In the genomic region with DNA sequence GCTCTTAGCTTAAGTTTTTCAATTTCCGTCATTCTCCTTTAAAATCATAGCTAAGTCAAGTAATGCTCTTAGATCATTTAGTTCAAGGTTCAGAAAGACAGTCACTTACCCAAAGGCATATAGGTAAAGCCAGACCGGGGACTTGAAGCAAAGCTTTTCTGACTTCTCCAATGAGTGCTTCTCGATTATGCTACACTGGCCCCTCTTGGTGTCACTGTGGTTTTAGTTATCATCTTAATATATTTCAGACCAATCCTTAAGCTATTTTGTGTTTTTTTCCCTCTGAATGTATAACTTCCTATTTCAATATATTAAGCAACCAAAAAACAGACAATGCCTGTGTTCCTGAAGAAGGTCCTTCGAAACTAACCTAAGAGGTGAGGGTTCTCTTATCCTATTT, we compare ENCODE assay signal across 8 cellular contexts. TPM values are rescaled to one million over a fixed set of nuclear protein-coding genes. Genes with fewer than 3 reads are reported as not detected.
DNase-seq lines count a peak whose midpoint lies in the region; ATAC-seq and TF ChIP-seq lines count a peak whose summit lies in the region.

No MANE protein-coding gene starts in this region.

- no peaks in the 10 kb centered on the region for H4K20me1 ChIP-seq in HCT116 (ENCODE audit: insufficient read depth)

- H3K27me3 Mint-ChIP-seq in activated CD4-positive, alpha-beta memory T cell treated with anti-CD3 and anti-CD28 coated beads, Interleukin-2, amount 10 ng/mL, durations not matched to agents 7 days and 5 days = no peaks in the 10 kb centered on the region
- H3K27me3 Mint-ChIP-seq in memory B cell = no peaks in the 10 kb centered on the region

- TF ChIP-seq CTCF in HCT116 (IDR thresholded peaks at IDR 0.05 in 2 of 3, conservative IDR thresholded peaks at IDR 0.05 in 1 of 3; ENCODE audit: borderline replicate concordance in 1 of 3, insufficient read depth in 1 of 3, low read depth in 2 of 3, low read length in 2 of 3) = peak in 2 of 3 experiments; percentile 31; a peak in 3 of 6 replicates

- POLR2A ChIA-PET in HCT116 (lab: Charles Lee) = no interaction called here
- POLR2A ChIA-PET in activated CD4-positive, alpha-beta memory T cell treated with anti-CD3 and anti-CD28 coated beads, Interleukin-2, amount 10 ng/mL, durations not matched to agents 7 days and 5 days (lab: Charles Lee) = interaction anchor here (0.8 to 5.5 kb wide), 14 partner anchors 12 to 470 kb away, joined by 3 to 157 read pairs (median 5); no protein-coding TSS in a partner anchor

- TF ChIP-seq POLR2A in HCT116 (IDR thresholded peaks at IDR 0.05; ENCODE audit: borderline replicate concordance, extremely low read depth, insufficient read depth, insufficient read length) = no peak

- H2AFZ ChIP-seq in HCT116 (ENCODE audit: low read depth, low read length, poor library complexity, severe bottlenecking) = no peak overlapping the region

- H3K9me3 Mint-ChIP-seq in activated CD4-positive, alpha-beta memory T cell treated with anti-CD3 and anti-CD28 coated beads, Interleukin-2, amount 10 ng/mL, durations not matched to agents 7 days and 5 days = no peaks in the 10 kb centered on the region
- no peaks in the 10 kb centered on the region for H3K9me3 Mint-ChIP-seq in memory B cell

- intact Hi-C loops in HCT116 (cut with micrococcal nuclease) = loop anchor here (5.0 to 10.0 kb wide), 3 partner anchors 98 to 355 kb away; no protein-coding TSS in a partner anchor

- BruUV-seq in HCT116 (replicated peaks; lab: Mats Ljungman, UMichigan) = no TSS peak

- H3K4me3 ChIP-seq in HCT116 (replicated peaks in 1 of 2; ENCODE audit: low read depth in 1 of 2, low read length in 2 of 2) = no peak overlapping the region

- H3K36me3 ChIP-seq in HCT116 (ENCODE audit: control insufficient read depth in 1 of 2, insufficient read depth in 2 of 2, low read length in 2 of 2) = no peaks in the 10 kb centered on the region

- H3K36me3 Mint-ChIP-seq in activated CD4-positive, alpha-beta memory T cell treated with anti-CD3 and anti-CD28 coated beads, Interleukin-2, amount 10 ng/mL, durations not matched to agents 7 days and 5 days (ENCODE audit: low read depth) = peaks cover 84% of the 10 kb centered on the region
- H3K36me3 Mint-ChIP-seq in memory B cell = no peaks in the 10 kb centered on the region

- peak; percentile 64 for DNase-seq in CD1c-positive myeloid dendritic cell (ENCODE audit: extremely low spot score)
- no peak for DNase-seq in HCT116 (ENCODE audit: low read depth, low spot score)
- no peak for DNase-seq in activated CD4-positive, alpha-beta memory T cell treated with anti-CD3 and anti-CD28 coated beads, Interleukin-2, amount 10 ng/mL, durations not matched to agents 7 days and 5 days
- DNase-seq in memory B cell (ENCODE audit: low spot score in 2 of 2) = no peak
- DNase-seq in GM19240 (ENCODE audit: insufficient read length, low spot score) = no peak
- DNase-seq in SKM-1 (lab: John Stamatoyannopoulos, UW; ENCODE audit: unreplicated experiment) = no peak
- no peak for DNase-seq in stimulated activated CD4-positive, alpha-beta T cell treated with anti-CD3 and anti-CD28 coated beads, Interleukin-15, amount 100 ng/mL, for 24 hours

- peaks cover 15 to 23% of the 10 kb centered on the region in 2 experiments for H3K4me1 ChIP-seq in HCT116 (ENCODE audit: control insufficient read depth in 1 of 2, insufficient read depth in 2 of 2, low read length in 2 of 2)

- H3K4me1 Mint-ChIP-seq in activated CD4-positive, alpha-beta memory T cell treated with anti-CD3 and anti-CD28 coated beads, Interleukin-2, amount 10 ng/mL, durations not matched to agents 7 days and 5 days = peaks cover 71% of the 10 kb centered on the region
- H3K4me1 Mint-ChIP-seq in memory B cell = peaks cover 42% of the 10 kb centered on the region

- H3K4me2 ChIP-seq in HCT116 (ENCODE audit: low read length) = no peak overlapping the region

- H3K79me2 ChIP-seq in HCT116 (ENCODE audit: insufficient read depth, low read length) = no peaks in the 10 kb centered on the region

- CTCF ChIA-PET in HCT116 (lab: Charles Lee) = interaction anchor here (0.6 to 2.7 kb wide), 8 partner anchors 134 to 658 kb away, joined by 3 to 40 read pairs (median 4); a partner anchor contains a TSS
- CTCF ChIA-PET in activated CD4-positive, alpha-beta memory T cell treated with anti-CD3 and anti-CD28 coated beads, Interleukin-2, amount 10 ng/mL, durations not matched to agents 7 days and 5 days (lab: Charles Lee) = interaction anchor here (0.6 to 5.5 kb wide), 14 partner anchors 9 to 659 kb away, joined by 3 to 56 read pairs (median 4); no protein-coding TSS in a partner anchor

- TF ChIP-seq RAD21 in HCT116 (IDR thresholded peaks at IDR 0.05; ENCODE audit: low read depth) = peak; percentile 63

- H3K27me3 ChIP-seq in HCT116 (ENCODE audit: insufficient read depth, low read length) = no peaks in the 10 kb centered on the region

- ATAC-seq in HCT116 (no peak), memory B cell (ENCODE audit: low read depth) (no peak), HG02981 (IDR thresholded peaks at IDR 0.05; ENCODE audit: unreplicated experiment) (no peak)

- no peaks in the 10 kb centered on the region for H3K9me3 ChIP-seq in HCT116 (ENCODE audit: control insufficient read depth in 1 of 2, insufficient read depth in 1 of 2, low read depth in 1 of 2, low read length in 2 of 2)

- RAD21 ChIA-PET in HCT116 (lab: Charles Lee; ENCODE audit: low non-redundant PET in 1 of 2, low total read pairs in 2 of 2, uncharacterized antibody in 2 of 2, unreplicated experiment in 2 of 2) = interaction anchor here (0.8 to 1.3 kb wide), 3 partner anchors 133 to 245 kb away, joined by 3 to 7 read pairs (median 3); no protein-coding TSS in a partner anchor

- H3K9me2 ChIP-seq in HCT116 (ENCODE audit: insufficient read depth) = no peaks in the 10 kb centered on the region

- H3K9ac ChIP-seq in HCT116 (ENCODE audit: low read length) = no peak overlapping the region

- H3K27ac ChIP-seq in HCT116 (ENCODE audit: low read depth, low read length) = no peak overlapping the region

- H3K4me3 Mint-ChIP-seq in activated CD4-positive, alpha-beta memory T cell treated with anti-CD3 and anti-CD28 coated beads, Interleukin-2, amount 10 ng/mL, durations not matched to agents 7 days and 5 days = peak overlapping the region; percentile 97
- H3K4me3 Mint-ChIP-seq in memory B cell = peak overlapping the region; percentile 51

- peak overlapping the region; percentile 62 for H3K27ac Mint-ChIP-seq in activated CD4-positive, alpha-beta memory T cell treated with anti-CD3 and anti-CD28 coated beads, Interleukin-2, amount 10 ng/mL, durations not matched to agents 7 days and 5 days
- H3K27ac Mint-ChIP-seq in memory B cell = peak overlapping the region; percentile 24

TF ChIP-seq in HCT116, 20 proteins besides CTCF, POLR2A, EP300 and RAD21 (continues in another document):
- TF ChIP-seq, protein P1, sequence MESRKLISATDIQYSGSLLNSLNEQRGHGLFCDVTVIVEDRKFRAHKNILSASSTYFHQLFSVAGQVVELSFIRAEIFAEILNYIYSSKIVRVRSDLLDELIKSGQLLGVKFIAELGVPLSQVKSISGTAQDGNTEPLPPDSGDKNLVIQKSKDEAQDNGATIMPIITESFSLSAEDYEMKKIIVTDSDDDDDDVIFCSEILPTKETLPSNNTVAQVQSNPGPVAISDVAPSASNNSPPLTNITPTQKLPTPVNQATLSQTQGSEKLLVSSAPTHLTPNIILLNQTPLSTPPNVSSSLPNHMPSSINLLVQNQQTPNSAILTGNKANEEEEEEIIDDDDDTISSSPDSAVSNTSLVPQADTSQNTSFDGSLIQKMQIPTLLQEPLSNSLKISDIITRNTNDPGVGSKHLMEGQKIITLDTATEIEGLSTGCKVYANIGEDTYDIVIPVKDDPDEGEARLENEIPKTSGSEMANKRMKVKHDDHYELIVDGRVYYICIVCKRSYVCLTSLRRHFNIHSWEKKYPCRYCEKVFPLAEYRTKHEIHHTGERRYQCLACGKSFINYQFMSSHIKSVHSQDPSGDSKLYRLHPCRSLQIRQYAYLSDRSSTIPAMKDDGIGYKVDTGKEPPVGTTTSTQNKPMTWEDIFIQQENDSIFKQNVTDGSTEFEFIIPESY (IDR thresholded peaks at IDR 0.05; ENCODE audit: extremely low read depth, insufficient replicate concordance, low read length) = no peak
- no peak for TF ChIP-seq CEBPB (IDR thresholded peaks at IDR 0.05; ENCODE audit: low read depth)
- no peak for TF ChIP-seq TCF7L2 (IDR thresholded peaks at IDR 0.05; ENCODE audit: borderline replicate concordance, extremely low read depth, insufficient read depth, insufficient read length)
- TF ChIP-seq CBX3 (IDR thresholded peaks at IDR 0.05; ENCODE audit: low read depth) = no peak
- TF ChIP-seq EGR1 (IDR thresholded peaks at IDR 0.05; ENCODE audit: low read depth) = no peak
- no peak for TF ChIP-seq FOSL1 (IDR thresholded peaks at IDR 0.05; ENCODE audit: low read depth)
- TF ChIP-seq ZNF274 (IDR thresholded peaks at IDR 0.05; ENCODE audit: low read depth, low read length) = no peak
- TF ChIP-seq YY1 (IDR thresholded peaks at IDR 0.05; ENCODE audit: extremely low read depth, insufficient replicate concordance, low read depth, low read length) = no peak
- no peak for TF ChIP-seq ELF1 (IDR thresholded peaks at IDR 0.05; ENCODE audit: borderline replicate concordance, low read depth)
- no peak for TF ChIP-seq JUND (IDR thresholded peaks at IDR 0.05)
- TF ChIP-seq SRF (IDR thresholded peaks at IDR 0.05; ENCODE audit: low read depth) = no peak

RNA-seq across cellular contexts. Expression of a gene that starts 3.8 kb away (rescaled TPM):
- total RNA-seq in HCT116 (2021; ENCODE audit: unreplicated experiment) = 3.4 TPM
- polyA plus RNA-seq in HCT116 (2012) = 1.3 and 2.6 TPM in 2 replicates
- 100 to 1,000 TPM; 112 to 115 TPM for total RNA-seq in activated CD4-positive, alpha-beta memory T cell treated with anti-CD3 and anti-CD28 coated beads, Interleukin-2, amount 10 ng/mL, durations not matched to agents 7 days and 5 days

Comparison
In these comparisons a context has a peak if more than half of its experiments do, and no peak if none do; other contexts are left out.
1. RNA of a gene that starts 3.8 kb away (total RNA-seq): 112 to 115 TPM in activated CD4-positive, alpha-beta memory T cell treated with anti-CD3 and anti-CD28 coated beads, Interleukin-2, amount 10 ng/mL, durations not matched to agents 7 days and 5 days; 3.4 TPM in HCT116 (single experiment); every median in the first group is over 10 times any median in the second.